In genomic region chr13:81069822-81070221, GRCh38 we compare ENCODE assay signal across 1 cellular context.
A peak's percentile ranks its signal among the peaks of the same experiment; 100 is the strongest.
DNase-seq lines count a peak whose midpoint lies in the region.
"Not testable (repeated sequence)": the region's sequence is repeated elsewhere in the genome, so short reads cannot be mapped to it uniquely, and the experiment has no call there.

No MANE protein-coding gene starts in this region.

- peak; percentile 67 for DNase-seq in posterior vena cava (ENCODE audit: low spot score)

- intact Hi-C loops in posterior vena cava (cut with DNase I): not testable (repeated sequence)
